In the genomic region with DNA sequence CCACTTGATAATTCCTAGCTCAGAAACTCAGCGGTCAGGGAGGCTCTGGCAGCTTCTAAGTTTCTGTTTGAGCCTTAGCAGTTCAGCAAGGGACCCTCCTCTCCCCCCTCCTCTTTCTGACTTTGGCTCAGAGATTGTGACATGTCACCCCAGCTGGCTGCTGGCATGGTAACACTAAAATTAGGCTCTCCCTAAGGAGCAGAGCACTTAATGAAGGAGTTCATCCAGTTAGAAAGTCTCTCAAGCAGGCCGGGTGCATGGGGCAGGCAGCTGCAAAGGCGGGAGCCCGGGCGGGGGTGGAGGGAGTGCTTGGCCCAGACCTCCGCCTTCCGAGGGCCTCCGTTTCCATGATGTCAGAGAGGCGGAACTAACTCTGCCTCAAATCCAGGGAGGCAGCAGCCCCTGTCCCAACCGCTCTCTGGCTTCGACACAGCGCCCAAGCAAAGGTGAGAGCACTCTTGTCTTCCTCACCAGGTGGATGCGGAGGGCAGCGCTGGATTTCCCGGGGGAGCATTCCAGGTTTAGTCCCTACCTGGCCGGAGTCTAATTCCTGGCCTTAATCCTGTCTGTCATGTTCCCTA, we compare ENCODE assay signal across 10 cellular contexts.
A peak's percentile ranks its signal among the peaks of the same experiment; 100 is the strongest.
DNase-seq lines count a peak whose midpoint lies in the region; ATAC-seq and TF ChIP-seq lines count a peak whose summit lies in the region.
"Had no signal": no experiment of that assay in that cellular context is flagged by ENCODE, and none has a peak within 500 bp of the region (broad histone marks: within the 10 kb centered on the region; RNA-seq: fewer than 3 reads in every experiment).

No MANE protein-coding gene starts in this region.

- no peak for TF ChIP-seq POLR2A in heart left ventricle (IDR thresholded peaks at IDR 0.05)

- H3K27me3 ChIP-seq in H7 (ENCODE audit: control insufficient read depth, insufficient read depth, low read length) = no peaks in the 10 kb centered on the region
- H3K27me3 ChIP-seq in heart left ventricle = no peaks in the 10 kb centered on the region
- no peaks in the 10 kb centered on the region for H3K27me3 ChIP-seq in parathyroid adenoma (ENCODE audit: control insufficient read depth, insufficient read depth, low read length)

- ATAC-seq in heart left ventricle (peak; percentile 81 to 95 (median 87)), GM21423 (IDR thresholded peaks at IDR 0.05; ENCODE audit: unreplicated experiment) (no peak)

- H3K4me3 ChIP-seq in H7 (ENCODE audit: insufficient read depth, low read depth, low read length) (no peak overlapping the region), heart left ventricle (peak overlapping the region in 5 of 12 donors; percentile 10 to 41 (median 34)), parathyroid adenoma (ENCODE audit: low read depth, low read length) (no peak overlapping the region)

- peaks cover 2% of the 10 kb centered on the region; the same call in 1 of the 2 replicates for H3K36me3 ChIP-seq in H7 (replicated peaks; ENCODE audit: control insufficient read depth, insufficient read depth, low read length)
- H3K36me3 ChIP-seq in heart left ventricle = peaks cover 0 to 47% (median 3%) of the 10 kb centered on the region in 9 donors
- H3K36me3 ChIP-seq in parathyroid adenoma (ENCODE audit: control insufficient read depth, insufficient read depth, low read length) = no peaks in the 10 kb centered on the region

- H3K9me3 ChIP-seq in heart left ventricle (no peaks in the 10 kb centered on the region), parathyroid adenoma (ENCODE audit: control insufficient read depth, low read length) (no peaks in the 10 kb centered on the region)

- no peak overlapping the region for H2AFZ ChIP-seq in parathyroid adenoma

- H3K27ac ChIP-seq in heart left ventricle = peak overlapping the region in 10 of 12 donors; percentile 22 to 76 (median 60)
- H3K27ac ChIP-seq in parathyroid adenoma = peak overlapping the region; percentile 52

- whole genome bisulfite sequencing in heart left ventricle, 4 donors = 66 to 96% (median 79%) methylated on average over 8 to 16 of the region's 16 CpGs

- no peak overlapping the region for H3K4me2 ChIP-seq in parathyroid adenoma (ENCODE audit: low read length)

- DNase-seq in H7 = peak; percentile 89
- peak; percentile 76 for DNase-seq in OCI-M1 (lab: John Stamatoyannopoulos, UW)
- peak; percentile 81 to 87 (median 84) for DNase-seq in heart left ventricle
- no peak for DNase-seq in NCI-H146 treated with DMSO at 0.1 percent for 48 hours (lab: John Stamatoyannopoulos, UW; ENCODE audit: unreplicated experiment)
- no peak for DNase-seq in NCI-H187 treated with DMSO at 0.1 percent for 48 hours (lab: John Stamatoyannopoulos, UW)
- DNase-seq in activated T-cell treated with anti-CD3 and anti-CD28 coated beads, Interleukin-2, amount 50 U/mL, for 48 hours = no peak
- DNase-seq: DND-41; effector memory CD4-positive, alpha-beta T cell had no signal

- H3K79me2 ChIP-seq in parathyroid adenoma = peaks cover 7% of the 10 kb centered on the region

- no peak overlapping the region for H3K9ac ChIP-seq in parathyroid adenoma

- intact Hi-C loops in heart left ventricle (cut with DNase I) = no loop called here

- TF ChIP-seq CTCF in heart left ventricle (IDR thresholded peaks at IDR 0.05) (no peak), parathyroid adenoma (IDR thresholded peaks at IDR 0.05) (no peak)

- H3K4me1 ChIP-seq in heart left ventricle (peaks cover 0 to 17% (median 0%) of the 10 kb centered on the region in 12 donors), parathyroid adenoma (no peaks in the 10 kb centered on the region)

Comparison
In these comparisons a context has a peak if more than half of its experiments do, and no peak if none do; other contexts are left out.
1. DNase-seq: peak in H7 (single experiment), OCI-M1 (single experiment) and heart left ventricle (5 of 5); none in NCI-H146 treated with DMSO at 0.1 percent for 48 hours (single experiment), NCI-H187 treated with DMSO at 0.1 percent for 48 hours (single experiment) and activated T-cell treated with anti-CD3 and anti-CD28 coated beads, Interleukin-2, amount 50 U/mL, for 48 hours (0 of 2).